In genomic region chr22:47301820-47302475, GRCh38 we compare ENCODE assay signal across 22 cellular contexts.
"Had no signal": no experiment of that assay in that cellular context is flagged by ENCODE, and none has a peak within 500 bp of the region (broad histone marks: within the 10 kb centered on the region; RNA-seq: fewer than 3 reads in every experiment).

No MANE protein-coding gene starts in this region.

- DNase-seq: activated CD4-positive, alpha-beta memory T cell treated with anti-CD3 and anti-CD28 coated beads for 36 hours; activated CD4-positive, alpha-beta T cell treated with anti-CD3 and anti-CD28 coated beads for 36 hours; activated naive CD4-positive, alpha-beta T cell; activated naive CD8-positive, alpha-beta T cell treated with anti-CD3 and anti-CD28 coated beads, Interleukin-2, amount 10 ng/mL, durations not matched to agents 7 days and 5 days; activated T-cell treated with anti-CD3 and anti-CD28 coated beads, Interleukin-2, amount 50 U/mL, for 1 hour; amygdala; caudate nucleus; endodermal cell; foreskin keratinocyte; glutamatergic neuron; hypothalamus; midbrain; retina; stimulated activated CD4-positive, alpha-beta T cell treated with anti-CD3 and anti-CD28 coated beads, Interleukin-2, amount 100 ng/mL, for 24 hours; stimulated activated naive CD4-positive, alpha-beta T cell treated with Interleukin-2 at 50 U/mL for 16 hours; transverse colon had no signal

- H3K9me3 ChIP-seq: suprapubic skin, transverse colon had no signal

- H3K27me3 ChIP-seq: foreskin keratinocyte, transverse colon had no signal

- H3K27ac ChIP-seq: dorsolateral prefrontal cortex, epithelial cell of prostate, foreskin keratinocyte, suprapubic skin, transverse colon had no signal

- H3K36me3 ChIP-seq: suprapubic skin, transverse colon had no signal

- H3K4me3 ChIP-seq: dorsolateral prefrontal cortex, lung, suprapubic skin, transverse colon had no signal

- ATAC-seq: activated CD4-positive, alpha-beta T cell treated with anti-CD3 and anti-CD28 coated beads for 36 hours; activated T-helper 17 cell treated with anti-CD3 and anti-CD28 coated beads, Interleukin-2, amount 50 U/mL, for 72 hours; foreskin keratinocyte; WTC11 had no signal

- H3K4me1 ChIP-seq: foreskin keratinocyte, suprapubic skin, transverse colon had no signal
